Comparison of ENCODE assay signal across 8 cellular contexts in the genomic region with DNA sequence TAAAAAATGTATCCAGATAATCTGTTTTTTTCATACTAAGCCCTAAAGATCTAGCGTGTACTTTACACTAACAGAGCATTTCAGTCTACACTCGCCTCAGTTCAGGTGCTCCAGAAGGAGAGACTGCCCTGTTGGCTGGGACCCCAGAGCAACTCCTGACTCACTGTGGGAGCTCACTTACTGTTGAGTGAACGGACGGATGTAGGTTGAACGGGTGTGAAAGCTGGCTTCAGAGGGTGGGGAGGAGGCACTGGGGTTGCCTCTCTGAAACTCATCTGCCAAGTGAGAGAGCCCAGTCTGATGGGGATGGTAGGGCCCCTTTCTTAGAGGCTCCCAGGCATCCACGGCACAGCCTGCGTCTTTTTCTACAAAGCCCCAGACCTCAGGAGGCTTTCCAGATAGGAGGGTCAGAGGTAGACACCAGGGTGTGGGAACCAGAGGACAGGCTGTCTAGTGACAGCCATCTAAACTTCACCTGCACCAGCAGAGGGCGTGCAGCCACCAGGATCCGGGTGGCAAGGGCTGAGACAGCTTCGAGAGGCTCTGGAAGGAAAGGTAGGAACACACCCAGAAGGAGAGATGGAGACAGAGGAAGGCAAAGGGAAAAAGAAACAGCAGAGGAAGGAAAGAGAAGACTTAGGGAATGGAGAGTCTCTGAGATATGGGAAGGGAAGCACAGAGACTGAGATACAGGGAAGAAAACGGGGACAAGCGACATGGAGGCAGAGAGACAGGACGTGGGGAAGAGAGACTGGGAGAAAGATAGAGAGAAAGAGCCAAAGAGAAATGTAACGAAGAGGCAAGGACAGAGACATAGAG. TPM values are rescaled to one million over a fixed set of nuclear protein-coding genes. Genes with fewer than 3 reads are reported as not detected.
DNase-seq lines count a peak whose midpoint lies in the region; ATAC-seq and TF ChIP-seq lines count a peak whose summit lies in the region.

No MANE protein-coding gene starts in this region.

- H3K9me3 Mint-ChIP-seq in naive thymus-derived CD8-positive, alpha-beta T cell: no peaks in the 10 kb centered on the region
- H3K9me3 Mint-ChIP-seq in stimulated activated memory B cell treated with anti-CD40 and anti-IgM and Interleukin-4, amounts not matched to agents 10 μg/mL and 1 μg/mL and 100 μg/mL, for 72 hours: peaks cover 3% of the 10 kb centered on the region

- peak overlapping the region; percentile 39 for H3K27ac ChIP-seq in DOHH2 (ENCODE audit: low read depth, low read length)
- no peak overlapping the region for H3K27ac ChIP-seq in OCI-LY3 (ENCODE audit: low read length)

- peak; percentile 96 for TF ChIP-seq CTCF in DOHH2 (IDR thresholded peaks at IDR 0.05; ENCODE audit: low read depth, low read length, poor library complexity, severe bottlenecking)
- TF ChIP-seq CTCF in OCI-LY3 (IDR thresholded peaks at IDR 0.05; ENCODE audit: low read depth, low read length): peak; percentile 98

- H3K36me3 ChIP-seq in DOHH2 (ENCODE audit: control insufficient read depth, low read length): no peaks in the 10 kb centered on the region
- H3K36me3 ChIP-seq in OCI-LY3 (replicated peaks; ENCODE audit: low read depth, low read length): no peaks in the 10 kb centered on the region

- H3K27me3 ChIP-seq in DOHH2 (ENCODE audit: control insufficient read depth, low read length): no peaks in the 10 kb centered on the region
- no peaks in the 10 kb centered on the region for H3K27me3 ChIP-seq in OCI-LY3 (ENCODE audit: low read depth, low read length)

- 0 out of 2 replicates have a peak overlapping the region, but pooled peaks have one; percentile 13 for H2AFZ ChIP-seq in OCI-LY3 (ENCODE audit: low read depth, low read length)

- no peak overlapping the region for H3K4me3 Mint-ChIP-seq in naive thymus-derived CD8-positive, alpha-beta T cell
- peak overlapping the region; percentile 0 for H3K4me3 Mint-ChIP-seq in stimulated activated memory B cell treated with anti-CD40 and anti-IgM and Interleukin-4, amounts not matched to agents 10 μg/mL and 1 μg/mL and 100 μg/mL, for 72 hours

- no peaks in the 10 kb centered on the region for H3K36me3 Mint-ChIP-seq in naive thymus-derived CD8-positive, alpha-beta T cell
- H3K36me3 Mint-ChIP-seq in stimulated activated memory B cell treated with anti-CD40 and anti-IgM and Interleukin-4, amounts not matched to agents 10 μg/mL and 1 μg/mL and 100 μg/mL, for 72 hours: no peaks in the 10 kb centered on the region

- POLR2A ChIA-PET in naive thymus-derived CD8-positive, alpha-beta T cell (lab: Charles Lee): interaction anchor here (1.0 to 2.0 kb wide), 6 partner anchors 49 to 84 kb away, joined by 3 to 17 read pairs (median 5); a partner anchor contains a TSS

- peak overlapping the region; percentile 26 for H3K4me3 ChIP-seq in DOHH2 (ENCODE audit: low read length)
- H3K4me3 ChIP-seq in OCI-LY3 (ENCODE audit: low read length): peak overlapping the region; percentile 19; the same call in 1 of the 2 replicates

- no peaks in the 10 kb centered on the region for H3K79me2 ChIP-seq in DOHH2 (ENCODE audit: control insufficient read depth, low read length)
- no peaks in the 10 kb centered on the region for H3K79me2 ChIP-seq in OCI-LY3 (ENCODE audit: low read length)

- ATAC-seq in esophagus mucosa (peak; percentile 76), HG02852 (IDR thresholded peaks at IDR 0.05; ENCODE audit: unreplicated experiment) (no peak)
- peak; percentile 86 to 87 for ATAC-seq in naive thymus-derived CD8-positive, alpha-beta T cell
- peak; percentile 82 for ATAC-seq in stimulated activated memory B cell treated with anti-CD40 and anti-IgM and Interleukin-4, amounts not matched to agents 10 μg/mL and 1 μg/mL and 100 μg/mL, for 72 hours

- H3K9me3 ChIP-seq in DOHH2 (ENCODE audit: control insufficient read depth, insufficient read depth, low read length) (no peaks in the 10 kb centered on the region), OCI-LY3 (ENCODE audit: insufficient read depth, low read length) (no peaks in the 10 kb centered on the region)

- H3K4me2 ChIP-seq in DOHH2 (ENCODE audit: low read length) (peak overlapping the region; percentile 57), OCI-LY3 (ENCODE audit: low read length) (peak overlapping the region; percentile 62)

- no peak overlapping the region; the same call in 1 of the 2 replicates for H3K9ac ChIP-seq in OCI-LY3 (ENCODE audit: low read length)

- peaks cover 9 to 24% (median 17%) of the 10 kb centered on the region in 4 donors for H3K4me1 Mint-ChIP-seq in naive thymus-derived CD8-positive, alpha-beta T cell
- peaks cover 54% of the 10 kb centered on the region for H3K4me1 Mint-ChIP-seq in stimulated activated memory B cell treated with anti-CD40 and anti-IgM and Interleukin-4, amounts not matched to agents 10 μg/mL and 1 μg/mL and 100 μg/mL, for 72 hours

- peak overlapping the region in 7 of 10 donors; percentile 4 to 87 (median 72) for H3K27ac Mint-ChIP-seq in naive thymus-derived CD8-positive, alpha-beta T cell
- H3K27ac Mint-ChIP-seq in stimulated activated memory B cell treated with anti-CD40 and anti-IgM and Interleukin-4, amounts not matched to agents 10 μg/mL and 1 μg/mL and 100 μg/mL, for 72 hours: peak overlapping the region; percentile 69

- peak; percentile 87 for DNase-seq in HuH-7.5 (ENCODE audit: low spot score)
- peak; percentile 72 for DNase-seq in activated T-cell treated with anti-CD3 and anti-CD28 coated beads for 24 hours (ENCODE audit: low read depth)
- peak; percentile 65 to 89 (median 76) for DNase-seq in naive thymus-derived CD8-positive, alpha-beta T cell

- H3F3A ChIP-seq in DOHH2 (ENCODE audit: control insufficient read depth, insufficient read depth): peaks cover 9% of the 10 kb centered on the region

- H4K20me1 ChIP-seq in DOHH2 (ENCODE audit: control insufficient read depth, insufficient read depth, low read depth, low read length) (no peaks in the 10 kb centered on the region), OCI-LY3 (ENCODE audit: insufficient read depth, low read length) (no peaks in the 10 kb centered on the region)

- no peaks in the 10 kb centered on the region for H3K9me2 ChIP-seq in DOHH2 (replicated peaks; ENCODE audit: control insufficient read depth, low read length)

- peaks cover 0 to 4% (median 0%) of the 10 kb centered on the region in 5 donors for H3K27me3 Mint-ChIP-seq in naive thymus-derived CD8-positive, alpha-beta T cell
- H3K27me3 Mint-ChIP-seq in stimulated activated memory B cell treated with anti-CD40 and anti-IgM and Interleukin-4, amounts not matched to agents 10 μg/mL and 1 μg/mL and 100 μg/mL, for 72 hours: peaks cover 2% of the 10 kb centered on the region

- H3K4me1 ChIP-seq in DOHH2 (ENCODE audit: control insufficient read depth, low read length) (peaks cover 57% of the 10 kb centered on the region), OCI-LY3 (ENCODE audit: low read length) (peaks cover 41% of the 10 kb centered on the region)

RNA-seq across cellular contexts. Expression of a gene that starts 3.7 kb away (rescaled TPM):
- not detected for total RNA-seq in esophagus mucosa
- under 1 TPM in 1 of 2 experiments, not detected in 1; 0.36 TPM for total RNA-seq in naive thymus-derived CD8-positive, alpha-beta T cell
- under 1 TPM in 1 of 3 donors, not detected in 2; 0.22 TPM for polyA plus RNA-seq in naive thymus-derived CD8-positive, alpha-beta T cell

RNA-seq across cellular contexts. Expression of a gene that starts 28.1 kb away (rescaled TPM):
- 0.24 TPM for total RNA-seq in esophagus mucosa
- not detected for total RNA-seq in naive thymus-derived CD8-positive, alpha-beta T cell
- not detected for polyA plus RNA-seq in naive thymus-derived CD8-positive, alpha-beta T cell

RNA-seq across cellular contexts. Expression of a gene that starts 29.6 kb away (rescaled TPM):
- 8.0 TPM for total RNA-seq in esophagus mucosa
- total RNA-seq in naive thymus-derived CD8-positive, alpha-beta T cell: under 1 TPM; 0.21 to 0.49 TPM
- under 1 TPM in 1 of 3 donors, not detected in 2; 0.07 TPM for polyA plus RNA-seq in naive thymus-derived CD8-positive, alpha-beta T cell

RNA-seq across cellular contexts. Expression of a gene that starts 31.5 kb away (rescaled TPM):
- total RNA-seq in esophagus mucosa: not detected
- total RNA-seq in naive thymus-derived CD8-positive, alpha-beta T cell: not detected
- polyA plus RNA-seq in naive thymus-derived CD8-positive, alpha-beta T cell: not detected

RNA-seq across cellular contexts. Expression of a gene that starts 33.4 kb away (rescaled TPM):
- total RNA-seq in esophagus mucosa: not detected
- total RNA-seq in naive thymus-derived CD8-positive, alpha-beta T cell: not detected
- not detected for polyA plus RNA-seq in naive thymus-derived CD8-positive, alpha-beta T cell
